Comparison of ENCODE assay signal across 26 cellular contexts in the genomic region with DNA sequence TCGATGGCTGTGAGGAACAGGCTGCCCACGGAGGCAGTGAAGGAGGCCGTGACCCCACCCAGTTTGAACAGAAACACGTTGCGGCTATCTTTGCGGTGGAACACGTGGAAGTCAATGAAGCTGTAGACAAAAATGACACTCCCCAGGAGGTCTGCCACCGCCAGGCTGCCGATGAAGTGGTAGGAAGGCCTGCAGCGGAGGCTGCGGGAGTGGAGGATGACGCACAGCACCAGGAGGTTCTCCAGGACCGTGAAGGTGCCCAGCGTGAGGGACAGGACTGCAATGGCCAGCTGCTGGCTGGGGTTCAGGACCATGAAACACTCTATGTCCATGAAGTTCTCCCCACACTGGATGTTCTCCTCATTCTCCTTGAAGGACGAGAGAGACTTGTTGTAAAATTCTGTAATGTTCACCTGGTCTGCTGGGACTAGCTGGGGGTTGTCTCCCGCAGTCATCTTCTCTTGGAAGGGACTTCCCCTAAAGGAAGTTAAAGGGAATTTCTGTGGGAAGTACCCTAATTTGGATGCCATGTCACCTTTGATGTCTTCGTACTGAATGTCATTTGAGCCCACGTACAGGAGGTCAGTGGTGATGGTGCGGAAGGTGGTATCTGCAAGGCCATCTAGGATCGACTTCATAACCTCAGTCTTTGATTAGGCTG. TPM values are rescaled to one million over a fixed set of nuclear protein-coding genes. Genes with fewer than 3 reads are reported as not detected.
"Had no signal": no experiment of that assay in that cellular context is flagged by ENCODE, and none has a peak within 500 bp of the region (broad histone marks: within the 10 kb centered on the region; RNA-seq: fewer than 3 reads in every experiment).

No MANE protein-coding gene starts in this region.

- DNase-seq: activated CD4-positive, alpha-beta T cell treated with anti-CD3 and anti-CD28 coated beads, Interleukin-2, amount 10 ng/mL, durations not matched to agents 24 days and 14 days; activated CD4-positive, alpha-beta T cell treated with anti-CD3 and anti-CD28 coated beads, Interleukin-2, amount 50 U/mL, for 48 hours; activated CD8-positive, alpha-beta T cell treated with anti-CD3 and anti-CD28 coated beads, Interleukin-2, amount 10 ng/mL, durations not matched to agents 7 days and 5 days; activated gamma-delta T cell treated with Interleukin-2 at 50 U/mL for 16 hours; activated naive CD4-positive, alpha-beta T cell treated with anti-CD3 and anti-CD28 coated beads for 36 hours; activated T-cell treated with anti-CD3 and anti-CD28 coated beads, Interleukin-2, amount 50 U/mL, for 24 hours; adrenal gland; body of pancreas; NCI-H1092 treated with DMSO at 0.1 percent for 48 hours; NCI-H1417 treated with DMSO at 0.1 percent for 48 hours; NCI-H1930; NCI-H2081 treated with DMSO at 0.1 percent for 48 hours; NCI-H345; NCI-H524 treated with DMSO at 0.1 percent for 48 hours; OCI-M1; Right ventricle myocardium superior; SW 1271; T1000; WERI-Rb-1 had no signal

- FAIRE-seq: astrocyte had no signal

- ATAC-seq: activated CD8-positive, alpha-beta T cell treated with anti-CD3 and anti-CD28 coated beads, Interleukin-2, amount 10 ng/mL, durations not matched to agents 7 days and 5 days; body of pancreas had no signal

- H3K27ac ChIP-seq: adrenal gland, body of pancreas, breast epithelium, WERI-Rb-1 had no signal

- H3K27me3 Mint-ChIP-seq: activated CD4-positive, alpha-beta T cell treated with anti-CD3 and anti-CD28 coated beads, Interleukin-2, amount 10 ng/mL, durations not matched to agents 24 days and 14 days had no signal

- H3K4me1 Mint-ChIP-seq: activated CD4-positive, alpha-beta T cell treated with anti-CD3 and anti-CD28 coated beads, Interleukin-2, amount 10 ng/mL, durations not matched to agents 24 days and 14 days had no signal

- H3K27ac Mint-ChIP-seq: activated CD4-positive, alpha-beta T cell treated with anti-CD3 and anti-CD28 coated beads, Interleukin-2, amount 10 ng/mL, durations not matched to agents 24 days and 14 days; activated CD8-positive, alpha-beta T cell treated with anti-CD3 and anti-CD28 coated beads, Interleukin-2, amount 10 ng/mL, durations not matched to agents 7 days and 5 days; activated naive CD4-positive, alpha-beta T cell treated with anti-CD3 and anti-CD28 coated beads for 36 hours; activated naive CD4-positive, alpha-beta T cell treated with anti-CD3 and anti-CD28 coated beads, Interleukin-2, amount 50 U/mL, for 72 hours; activated T-cell treated with anti-CD3 and anti-CD28 coated beads, Interleukin-2, amount 50 U/mL, for 24 hours had no signal

- H3K36me3 Mint-ChIP-seq: activated naive CD4-positive, alpha-beta T cell treated with anti-CD3 and anti-CD28 coated beads, Interleukin-2, amount 50 U/mL, for 72 hours had no signal

- H3K9me3 Mint-ChIP-seq: activated CD4-positive, alpha-beta T cell treated with anti-CD3 and anti-CD28 coated beads, Interleukin-2, amount 10 ng/mL, durations not matched to agents 24 days and 14 days; activated naive CD4-positive, alpha-beta T cell treated with anti-CD3 and anti-CD28 coated beads for 36 hours; activated naive CD4-positive, alpha-beta T cell treated with anti-CD3 and anti-CD28 coated beads, Interleukin-2, amount 50 U/mL, for 72 hours; activated T-cell treated with anti-CD3 and anti-CD28 coated beads, Interleukin-2, amount 50 U/mL, for 24 hours had no signal

- H3K36me3 ChIP-seq: adrenal gland, breast epithelium, WERI-Rb-1 had no signal

- H3K4me3 ChIP-seq: adrenal gland, body of pancreas, breast epithelium had no signal

- H3K4me1 ChIP-seq: adrenal gland, body of pancreas, breast epithelium had no signal

- H3K4me3 Mint-ChIP-seq: activated CD4-positive, alpha-beta T cell treated with anti-CD3 and anti-CD28 coated beads, Interleukin-2, amount 10 ng/mL, durations not matched to agents 24 days and 14 days; activated CD8-positive, alpha-beta T cell treated with anti-CD3 and anti-CD28 coated beads, Interleukin-2, amount 10 ng/mL, durations not matched to agents 7 days and 5 days; activated naive CD4-positive, alpha-beta T cell treated with anti-CD3 and anti-CD28 coated beads for 36 hours; activated T-cell treated with anti-CD3 and anti-CD28 coated beads, Interleukin-2, amount 50 U/mL, for 24 hours had no signal

- H3K9me3 ChIP-seq: adrenal gland, body of pancreas, breast epithelium had no signal

- H3K27me3 ChIP-seq: adrenal gland, body of pancreas, breast epithelium had no signal

RNA-seq across cellular contexts. Expression of gene CNR1, which starts 21.4 kb away (rescaled TPM):
- total RNA-seq: activated CD4-positive, alpha-beta T cell treated with anti-CD3 and anti-CD28 coated beads, Interleukin-2, amount 10 ng/mL, durations not matched to agents 24 days and 14 days; activated CD8-positive, alpha-beta T cell treated with anti-CD3 and anti-CD28 coated beads, Interleukin-2, amount 10 ng/mL, durations not matched to agents 7 days and 5 days; activated naive CD4-positive, alpha-beta T cell treated with anti-CD3 and anti-CD28 coated beads for 36 hours; activated naive CD4-positive, alpha-beta T cell treated with anti-CD3 and anti-CD28 coated beads, Interleukin-2, amount 50 U/mL, for 72 hours; LHCN-M2; NCI-H460; T-helper 1 cell treated with Interleukin-12 subunit alpha and Interleukin-12 subunit beta and Interleukin-4 antibody, amounts not matched to agents 30 ng/mL and 1 ng/mL, for 36 hours; T-helper 2 cell treated with Interferon-gamma antibody and Interleukin-4, amounts not matched to agents 100 ng/mL and 5 ng/mL, for 36 hours had no signal
